ENCODE assay signal across 15 cellular contexts in the genomic region with DNA sequence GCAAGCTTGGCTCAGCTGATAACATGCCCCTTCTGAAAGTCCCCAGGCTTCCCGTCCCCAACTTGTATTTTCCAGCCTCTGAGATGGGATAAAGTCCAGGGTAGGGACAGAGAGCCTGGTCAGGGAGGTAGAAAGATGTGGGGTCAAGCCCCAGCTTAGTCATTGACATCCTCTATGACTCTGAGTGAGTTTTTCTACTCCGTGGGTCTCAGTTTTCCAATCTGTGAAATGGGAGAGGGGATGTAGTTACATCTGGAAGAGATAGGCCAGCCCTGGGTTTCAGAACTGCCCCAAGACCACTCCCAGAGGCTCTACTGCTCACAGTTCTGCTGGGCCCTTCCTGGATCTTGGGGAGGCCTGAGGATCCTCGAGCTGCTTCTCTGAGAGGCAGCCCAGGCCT. TPM values are rescaled to one million over a fixed set of nuclear protein-coding genes. Genes with fewer than 3 reads are reported as not detected.
A peak's percentile ranks its signal among the peaks of the same experiment; 100 is the strongest.
DNase-seq lines count a peak whose midpoint lies in the region; ATAC-seq and TF ChIP-seq lines count a peak whose summit lies in the region.
"Had no signal": no experiment of that assay in that cellular context is flagged by ENCODE, and none has a peak within 500 bp of the region (broad histone marks: within the 10 kb centered on the region; RNA-seq: fewer than 3 reads in every experiment).

No MANE protein-coding gene starts in this region.

- H3K36me3 Mint-ChIP-seq in glutamatergic neuron (ENCODE audit: unreplicated experiment) = peaks cover 4% of the 10 kb centered on the region
- H3K36me3 Mint-ChIP-seq: CD4-positive, CD25-positive, alpha-beta regulatory T cell; IgD-negative memory B cell had no signal

- H3K4me3 ChIP-seq in BLaER1 treated with 17β-estradiol and CSF1 and Interleukin-3, amounts not matched to agents 10 nM and 100 nM = no peak overlapping the region
- H3K4me3 ChIP-seq: A549, GM23248 had no signal

- peaks cover 8% of the 10 kb centered on the region for H3K9me3 Mint-ChIP-seq in glutamatergic neuron (ENCODE audit: unreplicated experiment)

- CTCF ChIA-PET in RWPE1 (lab: Yijun Ruan, JAX) = interaction anchor here (1.3 to 1.4 kb wide), 2 partner anchors 10 to 28 kb away, joined by 4 to 7 read pairs; no protein-coding TSS in a partner anchor

- peaks cover 0 to 4% (median 3%) of the 10 kb centered on the region in 11 experiments; a peak in 3 of 22 replicates for H3K27me3 ChIP-seq in BLaER1 treated with 17β-estradiol and CSF1 and Interleukin-3, amounts not matched to agents 10 nM and 100 nM
- H3K27me3 ChIP-seq: BE2C had no signal

- DNase-seq in RWPE1 (ENCODE audit: low spot score) (no peak), glutamatergic neuron (no peak), NCI-H345 (lab: John Stamatoyannopoulos, UW) (no peak)
- DNase-seq: CD4-positive, CD25-positive, alpha-beta regulatory T cell; DMS 273 treated with DMSO at 0.1 percent for 48 hours; GM23248; H7 had no signal

- peak overlapping the region in 8 of 11 experiments; percentile 24 to 69 (median 62); a peak in 14 of 22 replicates for H3K4me2 ChIP-seq in BLaER1 treated with 17β-estradiol and CSF1 and Interleukin-3, amounts not matched to agents 10 nM and 100 nM
- H3K4me2 ChIP-seq: A549 had no signal

- peaks cover 23 to 63% (median 53%) of the 10 kb centered on the region in 10 experiments; a peak in 19 of 20 replicates for H3K4me1 ChIP-seq in BLaER1 treated with 17β-estradiol and CSF1 and Interleukin-3, amounts not matched to agents 10 nM and 100 nM

- peak overlapping the region; percentile 42 for H3K4me3 Mint-ChIP-seq in glutamatergic neuron (ENCODE audit: unreplicated experiment)

- H3K36me3 ChIP-seq in BLaER1 treated with 17β-estradiol and CSF1 and Interleukin-3, amounts not matched to agents 10 nM and 100 nM = peaks cover 0 to 14% (median 0%) of the 10 kb centered on the region in 11 experiments; a peak in 5 of 22 replicates
- H3K36me3 ChIP-seq: BE2C had no signal

- TF ChIP-seq CTCF in RWPE1 (conservative IDR thresholded peaks at IDR 0.05; ENCODE audit: low read depth) (no peak), glutamatergic neuron (IDR thresholded peaks at IDR 0.05; ENCODE audit: partially characterized antibody, unreplicated experiment) (no peak)

- peak overlapping the region in 7 of 11 experiments; percentile 26 to 51 (median 48); a peak in 5 of 22 replicates for H3K9ac ChIP-seq in BLaER1 treated with 17β-estradiol and CSF1 and Interleukin-3, amounts not matched to agents 10 nM and 100 nM
- H3K9ac ChIP-seq: GM23248, KMS-11 had no signal

- POLR2A ChIA-PET in RWPE1 (lab: Yijun Ruan, JAX; ENCODE audit: low non-redundant PET) = no interaction called here

- no peaks in the 10 kb centered on the region for H3K9me3 ChIP-seq in BLaER1 treated with 17β-estradiol and CSF1 and Interleukin-3, amounts not matched to agents 10 nM and 100 nM (replicated peaks in 1 of 11)
- H3K9me3 ChIP-seq: A549, BE2C had no signal

- H4K20me1 ChIP-seq in BLaER1 treated with 17β-estradiol and CSF1 and Interleukin-3, amounts not matched to agents 10 nM and 100 nM = peaks cover 0 to 76% (median 68%) of the 10 kb centered on the region in 11 experiments; a peak in 20 of 22 replicates

- no peak for ATAC-seq in GM18498 (IDR thresholded peaks at IDR 0.05; ENCODE audit: unreplicated experiment)
- ATAC-seq: A549 had no signal

- H3K27me3 Mint-ChIP-seq in glutamatergic neuron (ENCODE audit: unreplicated experiment) = peaks cover 13% of the 10 kb centered on the region

- no peak overlapping the region for H3K27ac Mint-ChIP-seq in glutamatergic neuron (ENCODE audit: unreplicated experiment)
- H3K27ac Mint-ChIP-seq: CD4-positive, CD25-positive, alpha-beta regulatory T cell; IgD-negative memory B cell had no signal

- H3K27ac ChIP-seq in BLaER1 treated with 17β-estradiol and CSF1 and Interleukin-3, amounts not matched to agents 10 nM and 100 nM = 0 out of 22 replicates have a peak overlapping the region, but pooled peaks of 1 of the 11 experiments have one; percentile 33
- H3K27ac ChIP-seq in RWPE1 = peak overlapping the region; percentile 53
- H3K27ac ChIP-seq: A549, GM23248, HL-60, KMS-11 had no signal

- peaks cover 41% of the 10 kb centered on the region for H3K4me1 Mint-ChIP-seq in glutamatergic neuron (ENCODE audit: low read depth, unreplicated experiment)

RNA-seq across cellular contexts. Expression of a gene that starts 3.1 kb away (rescaled TPM):
- total RNA-seq in glutamatergic neuron (ENCODE audit: unreplicated experiment) = 72.3 TPM

RNA-seq across cellular contexts. Expression of a gene that starts 23.5 kb away (rescaled TPM):
- 3.7 TPM for total RNA-seq in glutamatergic neuron (ENCODE audit: unreplicated experiment)
- total RNA-seq: CD4-positive, CD25-positive, alpha-beta regulatory T cell; GM23248 had no signal

RNA-seq across cellular contexts. Expression of a gene that starts 23.6 kb away (rescaled TPM):
- total RNA-seq in glutamatergic neuron (ENCODE audit: unreplicated experiment) = not detected
- total RNA-seq: CD4-positive, CD25-positive, alpha-beta regulatory T cell; Daoy; GM23248 had no signal

RNA-seq across cellular contexts. Expression of a gene that starts 40.4 kb away (rescaled TPM):
- total RNA-seq in glutamatergic neuron (ENCODE audit: unreplicated experiment) = 97.2 TPM

RNA-seq across cellular contexts. Expression of a gene that starts 57.7 kb away (rescaled TPM):
- 0.29 TPM for total RNA-seq in glutamatergic neuron (ENCODE audit: unreplicated experiment)
- total RNA-seq: Daoy, GM23248 had no signal
